Comparison of ENCODE assay signal across 1 cellular context in genomic region chr1:87093286-87093685, GRCh38.
TF ChIP-seq lines count a peak whose summit lies in the region.

No MANE protein-coding gene starts in this region.

TF ChIP-seq in K562, 482 proteins besides CTCF, POLR2A, EP300 and RAD21 (continued from another document):
- no peak for TF ChIP-seq CUX1 (CRISPR knock-in tag; IDR thresholded peaks at IDR 0.05)
- TF ChIP-seq GABPA (tag; conservative IDR thresholded peaks at IDR 0.05; ENCODE audit: low read depth) = peak; percentile 27; the same call in 1 of the 2 replicates
- TF ChIP-seq ZNF263 (CRISPR knock-in tag; IDR thresholded peaks at IDR 0.05; ENCODE audit: borderline replicate concordance) = no peak
